Comparison of ENCODE assay signal across 10 cellular contexts in genomic region chr2:128394004-128394730, GRCh38.
"Had no signal": no experiment of that assay in that cellular context is flagged by ENCODE, and none has a peak within 500 bp of the region (broad histone marks: within the 10 kb centered on the region; RNA-seq: fewer than 3 reads in every experiment).

No MANE protein-coding gene starts in this region.

- H3K4me3 Mint-ChIP-seq: activated CD4-positive, alpha-beta T cell treated with anti-CD3 and anti-CD28 coated beads, Interleukin-2, amount 10 ng/mL, durations not matched to agents 7 days and 5 days; activated naive CD8-positive, alpha-beta T cell treated with anti-CD3 and anti-CD28 coated beads for 36 hours; T-helper 17 cell had no signal

- H3K4me3 ChIP-seq: pancreas, skin epidermis, tibial nerve had no signal

- H3K4me1 Mint-ChIP-seq: activated CD4-positive, alpha-beta T cell treated with anti-CD3 and anti-CD28 coated beads, Interleukin-2, amount 10 ng/mL, durations not matched to agents 7 days and 5 days; activated naive CD8-positive, alpha-beta T cell treated with anti-CD3 and anti-CD28 coated beads for 36 hours had no signal

- H3K36me3 Mint-ChIP-seq: activated naive CD8-positive, alpha-beta T cell treated with anti-CD3 and anti-CD28 coated beads for 36 hours had no signal

- H3K9me3 Mint-ChIP-seq: activated CD4-positive, alpha-beta T cell treated with anti-CD3 and anti-CD28 coated beads, Interleukin-2, amount 10 ng/mL, durations not matched to agents 7 days and 5 days; activated naive CD8-positive, alpha-beta T cell treated with anti-CD3 and anti-CD28 coated beads for 36 hours had no signal

- H3K36me3 ChIP-seq: brain microvascular endothelial cell, pancreas, tibial nerve had no signal

- H3K9me3 ChIP-seq: pancreas, tibial nerve had no signal

- H3K27ac Mint-ChIP-seq: activated CD4-positive, alpha-beta T cell treated with anti-CD3 and anti-CD28 coated beads, Interleukin-2, amount 10 ng/mL, durations not matched to agents 7 days and 5 days; activated naive CD8-positive, alpha-beta T cell treated with anti-CD3 and anti-CD28 coated beads for 36 hours; T-helper 17 cell had no signal

- H3K27me3 ChIP-seq: brain microvascular endothelial cell, pancreas, tibial nerve had no signal

- H3K27ac ChIP-seq: brain microvascular endothelial cell, pancreas, skin epidermis, tibial nerve had no signal

- H3K4me1 ChIP-seq: pancreas had no signal

- DNase-seq: activated CD4-positive, alpha-beta T cell treated with anti-CD3 and anti-CD28 coated beads, Interleukin-2, amount 10 ng/mL, durations not matched to agents 7 days and 5 days; activated CD4-positive, CD25-positive, alpha-beta regulatory T cell; activated naive CD8-positive, alpha-beta T cell treated with anti-CD3 and anti-CD28 coated beads for 36 hours; activated T-cell treated with anti-CD3 and anti-CD28 coated beads, Interleukin-2, amount 50 U/mL, for 1 hour; brain microvascular endothelial cell; left ventricle myocardium superior; T-helper 17 cell had no signal
